16 cellular contexts compared by ENCODE assay signal in genomic region chr3:46360904-46361303, GRCh38. TPM values are rescaled to one million over a fixed set of nuclear protein-coding genes. Genes with fewer than 3 reads are reported as not detected.
DNase-seq lines count a peak whose midpoint lies in the region; ATAC-seq and TF ChIP-seq lines count a peak whose summit lies in the region.
"Had no signal": no experiment of that assay in that cellular context is flagged by ENCODE, and none has a peak within 500 bp of the region (broad histone marks: within the 10 kb centered on the region; RNA-seq: fewer than 3 reads in every experiment).

No MANE protein-coding gene starts in this region.

- TF ChIP-seq POLR2A in spleen (IDR thresholded peaks at IDR 0.05): no peak

- peak overlapping the region; percentile 30 for H3K27ac ChIP-seq in CD4-positive, alpha-beta memory T cell (ENCODE audit: low read depth, low read length)
- H3K27ac ChIP-seq in spleen: peak overlapping the region in 4 of 8 donors; percentile 34 to 55 (median 52)

- H3K27me3 Mint-ChIP-seq in CD4-positive, alpha-beta memory T cell: no peaks in the 10 kb centered on the region
- peaks cover 8% of the 10 kb centered on the region for H3K27me3 Mint-ChIP-seq in activated CD8-positive, alpha-beta T cell treated with anti-CD3 and anti-CD28 coated beads for 36 hours

- peaks cover 33 to 40% of the 10 kb centered on the region in 2 donors for H3K36me3 Mint-ChIP-seq in CD4-positive, alpha-beta memory T cell
- no peaks in the 10 kb centered on the region for H3K36me3 Mint-ChIP-seq in activated CD8-positive, alpha-beta T cell treated with anti-CD3 and anti-CD28 coated beads for 36 hours (ENCODE audit: low read depth)
- H3K36me3 Mint-ChIP-seq: mesothelial cell of epicardium had no signal

- H3K27ac Mint-ChIP-seq in CD4-positive, alpha-beta memory T cell: peak overlapping the region; percentile 73 to 94 (median 91)
- peak overlapping the region; percentile 28 for H3K27ac Mint-ChIP-seq in activated CD8-positive, alpha-beta T cell treated with anti-CD3 and anti-CD28 coated beads for 36 hours
- H3K27ac Mint-ChIP-seq: activated T-cell treated with anti-CD3 and anti-CD28 coated beads, Interleukin-2, amount 50 U/mL, for 72 hours; mesothelial cell of epicardium had no signal

- no peaks in the 10 kb centered on the region for H3K9me3 Mint-ChIP-seq in CD4-positive, alpha-beta memory T cell
- no peaks in the 10 kb centered on the region for H3K9me3 Mint-ChIP-seq in activated CD8-positive, alpha-beta T cell treated with anti-CD3 and anti-CD28 coated beads for 36 hours
- H3K9me3 Mint-ChIP-seq: activated T-cell treated with anti-CD3 and anti-CD28 coated beads, Interleukin-2, amount 50 U/mL, for 72 hours; mesothelial cell of epicardium had no signal

- intact Hi-C loops in CD4-positive, alpha-beta memory T cell (cut with micrococcal nuclease): no loop called here
- intact Hi-C loops in activated CD8-positive, alpha-beta T cell treated with anti-CD3 and anti-CD28 coated beads for 36 hours (cut with micrococcal nuclease): no loop called here
- intact Hi-C loops in spleen (cut with DNase I; ENCODE audit: low total_unique reads): no loop called here

- CTCF ChIA-PET in CD4-positive, alpha-beta memory T cell (lab: Charles Lee; ENCODE audit: partially characterized antibody): interaction anchor here (1.4 to 2.9 kb wide), 3 partner anchors 9 to 148 kb away, joined by 4 to 32 read pairs (median 12); partner anchors contain the start of gene CCR5
- CTCF ChIA-PET in activated CD8-positive, alpha-beta T cell treated with anti-CD3 and anti-CD28 coated beads for 36 hours (lab: Charles Lee): interaction anchor here (1.0 to 2.1 kb wide), 5 partner anchors 9 to 151 kb away, joined by 3 to 7 read pairs (median 4); partner anchors contain the start of gene CCR5

- no peak overlapping the region for H3K4me3 ChIP-seq in CD4-positive, alpha-beta memory T cell (ENCODE audit: low read length in 2 of 2)
- no peak overlapping the region for H3K4me3 ChIP-seq in spleen

- H3K9me3 ChIP-seq in CD4-positive, alpha-beta memory T cell (ENCODE audit: control insufficient read depth in 1 of 2, low read length in 2 of 2): no peaks in the 10 kb centered on the region
- H3K9me3 ChIP-seq in spleen: no peaks in the 10 kb centered on the region
- H3K9me3 ChIP-seq: SK-N-SH had no signal

- WGBS in spleen, 5 donors: 41 to 68% (median 48%) methylated on average over 6 of the region's 6 CpGs

- no peak for TF ChIP-seq CTCF in activated CD8-positive, alpha-beta T cell treated with anti-CD3 and anti-CD28 coated beads for 36 hours (IDR thresholded peaks at IDR 0.05)
- TF ChIP-seq CTCF in spleen (IDR thresholded peaks at IDR 0.05 in 8 of 11, conservative IDR thresholded peaks at IDR 0.05 in 3 of 11): peak in 1 of 11 experiments; percentile 13

- no peaks in the 10 kb centered on the region for H3K36me3 ChIP-seq in CD4-positive, alpha-beta memory T cell (ENCODE audit: insufficient read depth, low read length)
- no peaks in the 10 kb centered on the region for H3K36me3 ChIP-seq in spleen

- peak overlapping the region in 7 of 8 donors; percentile 10 to 88 (median 68) for H3K4me3 Mint-ChIP-seq in CD4-positive, alpha-beta memory T cell
- no peak overlapping the region for H3K4me3 Mint-ChIP-seq in activated CD8-positive, alpha-beta T cell treated with anti-CD3 and anti-CD28 coated beads for 36 hours
- H3K4me3 Mint-ChIP-seq: mesothelial cell of epicardium had no signal

- ATAC-seq in activated CD8-positive, alpha-beta T cell treated with anti-CD3 and anti-CD28 coated beads for 36 hours: peak; percentile 18
- no peak for ATAC-seq in HG03159 (IDR thresholded peaks at IDR 0.05; ENCODE audit: unreplicated experiment)

- DNase-seq in CD4-positive, alpha-beta memory T cell: no peak
- DNase-seq in Kasumi-1 (lab: John Stamatoyannopoulos, UW) (peak; percentile 33 to 34), myocyte (ENCODE audit: low read depth) (peak; percentile 47), spleen (no peak), middle frontal gyrus (ENCODE audit: extremely low spot score, low spot score) (no peak), GM19238 (ENCODE audit: insufficient read length, low spot score) (no peak)
- no peak for DNase-seq in activated CD8-positive, alpha-beta T cell treated with anti-CD3 and anti-CD28 coated beads for 36 hours
- DNase-seq: activated CD4-positive, CD25-positive, alpha-beta regulatory T cell; activated T-cell treated with anti-CD3 and anti-CD28 coated beads, Interleukin-2, amount 50 U/mL, for 72 hours; NCI-H524; SK-N-SH; stimulated activated CD4-positive, alpha-beta T cell treated with anti-CD3 and anti-CD28 coated beads, Interleukin-4, amount 100 ng/mL, for 4 hours; stimulated activated naive CD8-positive, alpha-beta T cell treated with anti-CD3 and anti-CD28 coated beads, Interleukin-15, Interleukin-2, amounts not matched to agents 100 U/mL and 50 U/mL, for 24 hours had no signal

- H3K4me1 ChIP-seq in CD4-positive, alpha-beta memory T cell (ENCODE audit: insufficient read depth, low read length): peaks cover 63% of the 10 kb centered on the region
- peaks cover 0 to 59% (median 26%) of the 10 kb centered on the region in 6 donors for H3K4me1 ChIP-seq in spleen

- H3K4me1 Mint-ChIP-seq in CD4-positive, alpha-beta memory T cell: peaks cover 31 to 84% (median 64%) of the 10 kb centered on the region in 4 donors
- H3K4me1 Mint-ChIP-seq in activated CD8-positive, alpha-beta T cell treated with anti-CD3 and anti-CD28 coated beads for 36 hours (ENCODE audit: low read depth): peaks cover 23% of the 10 kb centered on the region
- H3K4me1 Mint-ChIP-seq: mesothelial cell of epicardium had no signal

- no peaks in the 10 kb centered on the region for H3K27me3 ChIP-seq in CD4-positive, alpha-beta memory T cell (ENCODE audit: insufficient read depth, low read length)
- H3K27me3 ChIP-seq in spleen (replicated peaks in 1 of 7): no peaks in the 10 kb centered on the region

- POLR2A ChIA-PET in CD4-positive, alpha-beta memory T cell (lab: Charles Lee; ENCODE audit: partially characterized antibody): interaction anchor here (0.8 to 2.2 kb wide), 7 partner anchors 10 to 77 kb away, joined by 3 to 11 read pairs (median 3); partner anchors contain the start of gene CCR5
- POLR2A ChIA-PET in activated CD8-positive, alpha-beta T cell treated with anti-CD3 and anti-CD28 coated beads for 36 hours (lab: Charles Lee): interaction anchor here (0.9 to 1.6 kb wide), 3 partner anchors 9 to 153 kb away, joined by 3 to 12 read pairs (median 3); partner anchors contain the start of genes CCR1 and CCR5

RNA-seq across cellular contexts. Expression of gene CCR2, which starts 7.0 kb away (rescaled TPM):
- 10 to 100 TPM; 16.3 to 18.4 TPM for total RNA-seq in CD4-positive, alpha-beta memory T cell
- 10 to 100 TPM; 39.7 to 64.7 TPM for polyA plus RNA-seq in CD4-positive, alpha-beta memory T cell
- under 1 TPM; 0.81 to 0.83 TPM for total RNA-seq in activated CD8-positive, alpha-beta T cell treated with anti-CD3 and anti-CD28 coated beads for 36 hours
- total RNA-seq in myocyte: not detected in 2 replicates
- 0.09 TPM for polyA plus RNA-seq in myocyte (2012)
- 10 to 100 TPM; 14.3 to 54.4 (median 26.7) TPM for total RNA-seq in spleen
- polyA plus RNA-seq in spleen: 1 to 10 TPM; 2.0 to 5.8 (median 5.0) TPM
- total RNA-seq: dermis microvascular lymphatic vessel endothelial cell, mesothelial cell of epicardium had no signal
- polyA plus RNA-seq: SK-N-SH had no signal

RNA-seq across cellular contexts. Expression of gene CCR5, which starts 9.8 kb away (rescaled TPM):
- total RNA-seq in CD4-positive, alpha-beta memory T cell: 1 to 10 TPM; 6.8 to 6.9 TPM
- polyA plus RNA-seq in CD4-positive, alpha-beta memory T cell: 1 to 10 TPM in 1 of 2 donors, under 1 TPM in 1; 0.59 to 5.5 TPM
- 1 to 10 TPM; 1.7 to 2.2 TPM for total RNA-seq in activated CD8-positive, alpha-beta T cell treated with anti-CD3 and anti-CD28 coated beads for 36 hours
- total RNA-seq in myocyte (not detected in 2 replicates), spleen (10 to 100 TPM in 3 of 7 donors, 1 to 10 TPM in 4; 5.0 to 15.5 (median 9.5) TPM)
- 0.08 TPM for polyA plus RNA-seq in myocyte (2012)
- polyA plus RNA-seq in spleen: 1 to 10 TPM; 2.0 to 5.8 (median 2.4) TPM
- total RNA-seq: dermis microvascular lymphatic vessel endothelial cell, mesothelial cell of epicardium had no signal
- polyA plus RNA-seq: SK-N-SH had no signal

RNA-seq across cellular contexts. Expression of gene CCRL2, which starts 46.2 kb away (rescaled TPM):
- 1 to 10 TPM in 1 of 2 experiments, under 1 TPM in 1; 0.58 to 1.8 TPM for total RNA-seq in CD4-positive, alpha-beta memory T cell
- under 1 TPM; 0.39 to 0.98 TPM for polyA plus RNA-seq in CD4-positive, alpha-beta memory T cell
- total RNA-seq in activated CD8-positive, alpha-beta T cell treated with anti-CD3 and anti-CD28 coated beads for 36 hours: 1 to 10 TPM; 2.8 TPM
- total RNA-seq in myocyte: 0.78 and 2.1 TPM in 2 replicates
- 0.87 TPM for polyA plus RNA-seq in myocyte (2012)
- 10 to 100 TPM in 6 of 7 donors, 1 to 10 TPM in 1; 9.9 to 21.7 (median 15.5) TPM for total RNA-seq in spleen
- polyA plus RNA-seq in spleen: 10 to 100 TPM in 1 of 3 donors, 1 to 10 TPM in 2; 4.8 to 12.0 (median 5.6) TPM
- total RNA-seq: mesothelial cell of epicardium had no signal
- polyA plus RNA-seq: SK-N-SH had no signal

Comparison
In these comparisons a context has a peak if more than half of its experiments do, and no peak if none do; other contexts are left out.
1. DNase-seq: peak in Kasumi-1 (2 of 2) and myocyte (single experiment); none in CD4-positive, alpha-beta memory T cell (0 of 5), activated CD8-positive, alpha-beta T cell treated with anti-CD3 and anti-CD28 coated beads for 36 hours (single experiment), spleen (single experiment), middle frontal gyrus (single experiment) and GM19238 (single experiment).
2. RNA of gene CCR2, which starts 7.0 kb away (total RNA-seq): 14.3 to 54.4 TPM in spleen and 16.3 to 18.4 TPM in CD4-positive, alpha-beta memory T cell; 0.81 to 0.83 TPM in activated CD8-positive, alpha-beta T cell treated with anti-CD3 and anti-CD28 coated beads for 36 hours and not detected in myocyte; every median in the first group is over 4 times any median in the second.